In genomic region chr2:128979182-128979581, GRCh38 we compare ENCODE assay signal across 28 cellular contexts.
DNase-seq lines count a peak whose midpoint lies in the region; ATAC-seq, FAIRE-seq and TF ChIP-seq lines count a peak whose summit lies in the region.
"Had no signal": no experiment of that assay in that cellular context is flagged by ENCODE, and none has a peak within 500 bp of the region (broad histone marks: within the 10 kb centered on the region; RNA-seq: fewer than 3 reads in every experiment).

No MANE protein-coding gene starts in this region.

- no peak for TF ChIP-seq POLR2A in H1 (IDR thresholded peaks at IDR 0.05; ENCODE audit: control extremely low read depth in 1 of 2, low read depth in 2 of 2, low read length in 2 of 2)

- intact Hi-C loops in activated naive CD4-positive, alpha-beta T cell treated with anti-CD3 and anti-CD28 coated beads for 36 hours (cut with micrococcal nuclease), result no loop called here

- H3K4me2 ChIP-seq in Loucy (ENCODE audit: low read depth, low read length, poor library complexity, severe bottlenecking) (no peak overlapping the region), H1 (ENCODE audit: insufficient read depth in 1 of 2, low read depth in 2 of 2, low read length in 2 of 2) (no peak overlapping the region)

- no peaks in the 10 kb centered on the region for H3K79me1 ChIP-seq in H1 (ENCODE audit: low read depth, low read length)

- H3K4me3 ChIP-seq in Loucy (ENCODE audit: low read length, poor library complexity, severe bottlenecking), result no peak overlapping the region
- no peak overlapping the region for H3K4me3 ChIP-seq in H1 (ENCODE audit: extremely low read depth in 1 of 4, insufficient read depth in 2 of 4, low read depth in 3 of 4, low read length in 4 of 4)
- H3K4me3 ChIP-seq: GM12878, GM23248, SJSA1 had no signal

- POLR2A ChIA-PET in H1 (lab: Charles Lee; ENCODE audit: partially characterized antibody), result no interaction called here

- H4K20me1 ChIP-seq in Loucy (ENCODE audit: insufficient read depth, low read length, poor library complexity, severe bottlenecking), result no peaks in the 10 kb centered on the region
- H4K20me1 ChIP-seq in H1 (replicated peaks in 1 of 2; ENCODE audit: control insufficient read depth in 1 of 2, insufficient read depth in 2 of 2, low read length in 2 of 2), result no peaks in the 10 kb centered on the region

- H3K4me3 Mint-ChIP-seq in neural crest cell, result no peak overlapping the region
- no peak overlapping the region for H3K4me3 Mint-ChIP-seq in activated naive CD4-positive, alpha-beta T cell treated with anti-CD3 and anti-CD28 coated beads for 36 hours
- no peak overlapping the region for H3K4me3 Mint-ChIP-seq in activated naive CD8-positive, alpha-beta T cell treated with anti-CD3 and anti-CD28 coated beads for 36 hours
- H3K4me3 Mint-ChIP-seq: B cell; CD8-positive, alpha-beta memory T cell; IgD-negative memory B cell had no signal

- no peaks in the 10 kb centered on the region for H3K27me3 Mint-ChIP-seq in neural crest cell (ENCODE audit: low read depth)
- no peaks in the 10 kb centered on the region for H3K27me3 Mint-ChIP-seq in activated naive CD4-positive, alpha-beta T cell treated with anti-CD3 and anti-CD28 coated beads for 36 hours (ENCODE audit: low read depth)
- peaks cover 3% of the 10 kb centered on the region for H3K27me3 Mint-ChIP-seq in activated naive CD8-positive, alpha-beta T cell treated with anti-CD3 and anti-CD28 coated beads for 36 hours
- H3K27me3 Mint-ChIP-seq: B cell had no signal

- H3K4me1 Mint-ChIP-seq in neural crest cell, result peaks cover 15% of the 10 kb centered on the region
- no peaks in the 10 kb centered on the region for H3K4me1 Mint-ChIP-seq in activated naive CD4-positive, alpha-beta T cell treated with anti-CD3 and anti-CD28 coated beads for 36 hours (ENCODE audit: low read depth)
- H3K4me1 Mint-ChIP-seq in activated naive CD8-positive, alpha-beta T cell treated with anti-CD3 and anti-CD28 coated beads for 36 hours, result no peaks in the 10 kb centered on the region
- H3K4me1 Mint-ChIP-seq: B cell; CD8-positive, alpha-beta memory T cell had no signal

- no peak overlapping the region for H4K8ac ChIP-seq in H1 (ENCODE audit: extremely low read depth, insufficient read depth, low read length)

- TF ChIP-seq EP300 in H1 (IDR thresholded peaks at IDR 0.05; ENCODE audit: borderline replicate concordance in 1 of 2, low read depth in 2 of 2, low read length in 2 of 2), result no peak

- H3K36me3 Mint-ChIP-seq in neural crest cell (ENCODE audit: low read depth), result no peaks in the 10 kb centered on the region
- no peaks in the 10 kb centered on the region for H3K36me3 Mint-ChIP-seq in activated naive CD4-positive, alpha-beta T cell treated with anti-CD3 and anti-CD28 coated beads for 36 hours (ENCODE audit: low read depth)
- H3K36me3 Mint-ChIP-seq in activated naive CD8-positive, alpha-beta T cell treated with anti-CD3 and anti-CD28 coated beads for 36 hours, result no peaks in the 10 kb centered on the region
- H3K36me3 Mint-ChIP-seq: CD8-positive, alpha-beta memory T cell; IgD-negative memory B cell had no signal

- TF ChIP-seq CTCF in Loucy (conservative IDR thresholded peaks at IDR 0.05; ENCODE audit: low read length) (0 out of 2 replicates have a peak, but pooled peaks have one; percentile 15), H1 (IDR thresholded peaks at IDR 0.05; ENCODE audit: control extremely low read depth in 1 of 3, insufficient read depth in 1 of 3, low read depth in 1 of 3, low read length in 3 of 3) (peak in 2 of 3 experiments; percentile 5 to 13; a peak in 2 of 4 replicates), neural crest cell (conservative IDR thresholded peaks at IDR 0.05) (no peak)

- 87% methylated on average over 8 of the region's 8 CpGs; no CpG with 5 or more reads in 1 of the 2 experiments for WGBS in H1 (ENCODE audit: extremely low coverage in 1 of 2, insufficient coverage in 1 of 2, insufficient read length in 1 of 2, insufficient replicate concordance in 2 of 2, low coverage in 1 of 2, low lambda C conversion rate in 2 of 2, missing lambda C conversion rate in 1 of 2), 2 experiments

- H3K36me3 ChIP-seq in Loucy (ENCODE audit: insufficient read depth, low read length) (no peaks in the 10 kb centered on the region), H1 (ENCODE audit: control insufficient read depth in 2 of 4, insufficient read depth in 4 of 4, low read length in 3 of 4) (no peaks in the 10 kb centered on the region)
- H3K36me3 ChIP-seq: SJSA1 had no signal

- no peaks in the 10 kb centered on the region for H3K79me2 ChIP-seq in Loucy (ENCODE audit: insufficient read depth, low read length)
- H3K79me2 ChIP-seq in H1 (ENCODE audit: control insufficient read depth in 1 of 2, insufficient read depth in 2 of 2, low read length in 2 of 2), result no peaks in the 10 kb centered on the region

- H3K9me2 ChIP-seq in Loucy (replicated peaks; ENCODE audit: low read depth, low read length), result no peaks in the 10 kb centered on the region

- no peaks in the 10 kb centered on the region for H3K9me3 Mint-ChIP-seq in neural crest cell
- H3K9me3 Mint-ChIP-seq in activated naive CD4-positive, alpha-beta T cell treated with anti-CD3 and anti-CD28 coated beads for 36 hours, result no peaks in the 10 kb centered on the region
- H3K9me3 Mint-ChIP-seq in activated naive CD8-positive, alpha-beta T cell treated with anti-CD3 and anti-CD28 coated beads for 36 hours, result no peaks in the 10 kb centered on the region
- H3K9me3 Mint-ChIP-seq: CD8-positive, alpha-beta memory T cell; IgD-negative memory B cell had no signal

- no peak overlapping the region for H2AK5ac ChIP-seq in H1 (ENCODE audit: low read depth, low read length)

- H2AFZ ChIP-seq in Loucy (ENCODE audit: low read length), result peak overlapping the region; percentile 66
- H2AFZ ChIP-seq in H1 (ENCODE audit: low read length), result no peak overlapping the region
- H2AFZ ChIP-seq: GM23248 had no signal

- no peak overlapping the region for H3K56ac ChIP-seq in H1 (replicated peaks; ENCODE audit: insufficient read length, low read depth, low read length)

- no peak overlapping the region for H4K91ac ChIP-seq in H1 (replicated peaks; ENCODE audit: insufficient read length, low read length)

- no peak for DNase-seq in H1 (ENCODE audit: low read depth in 1 of 2, low spot score in 2 of 2)
- no peak for DNase-seq in neural crest cell (ENCODE audit: low read depth, low spot score)
- no peak for DNase-seq in activated naive CD4-positive, alpha-beta T cell treated with anti-CD3 and anti-CD28 coated beads for 36 hours
- DNase-seq in activated naive CD8-positive, alpha-beta T cell treated with anti-CD3 and anti-CD28 coated beads for 36 hours, result no peak
- DNase-seq in activated CD4-positive, CD25-positive, alpha-beta regulatory T cell (lab: John Stamatoyannopoulos, UW), result no peak
- DNase-seq: CD8-positive, alpha-beta memory T cell; DMS 273 treated with DMSO at 0.1 percent for 48 hours; DMS79; EL; GDM1; GM23248; HCEC 1CT; MV-4-11; NCI-H1105 treated with DMSO at 0.1 percent for 48 hours; NCI-H146; NCI-H1930; NCI-H2107; NCI-H524; NCI-H748 treated with DMSO at 0.1 percent for 48 hours; Right ventricle myocardium superior; RPMI8226 had no signal

- CTCF ChIA-PET in H1 (lab: Charles Lee; ENCODE audit: partially characterized antibody), result interaction anchor here (1.0 to 1.6 kb wide), 2 partner anchors 8 to 17 kb away, joined by 3 to 5 read pairs; no protein-coding TSS in a partner anchor
- CTCF ChIA-PET in activated naive CD4-positive, alpha-beta T cell treated with anti-CD3 and anti-CD28 coated beads for 36 hours (lab: Charles Lee), result no interaction called here

- no peak overlapping the region for H3K23ac ChIP-seq in H1 (ENCODE audit: insufficient read length)

- H3K4me1 ChIP-seq in Loucy (ENCODE audit: insufficient read depth, low read length, poor library complexity, severe bottlenecking) (peaks cover 15% of the 10 kb centered on the region), H1 (replicated peaks in 1 of 4; ENCODE audit: control insufficient read depth in 3 of 4, insufficient read depth in 4 of 4, low read length in 3 of 4) (no peaks in the 10 kb centered on the region)
- H3K4me1 ChIP-seq: SJSA1 had no signal

- no peak for ATAC-seq in HG02852 (IDR thresholded peaks at IDR 0.05; ENCODE audit: unreplicated experiment)
- ATAC-seq: GM12878 had no signal

- no peak overlapping the region for H4K5ac ChIP-seq in H1 (ENCODE audit: insufficient read length, low read depth, low read length)

- no peak overlapping the region for H2BK20ac ChIP-seq in H1 (ENCODE audit: low read length)

- no peak for FAIRE-seq in H1 (lab: Jason Lieb, UNC)
- FAIRE-seq: GM12878 had no signal

- peak overlapping the region; percentile 46 for H3K27ac Mint-ChIP-seq in neural crest cell (ENCODE audit: unreplicated experiment)
- H3K27ac Mint-ChIP-seq in activated naive CD4-positive, alpha-beta T cell treated with anti-CD3 and anti-CD28 coated beads for 36 hours, result no peak overlapping the region
- no peak overlapping the region for H3K27ac Mint-ChIP-seq in activated naive CD8-positive, alpha-beta T cell treated with anti-CD3 and anti-CD28 coated beads for 36 hours
- H3K27ac Mint-ChIP-seq: B cell; CD8-positive, alpha-beta memory T cell; IgD-negative memory B cell had no signal

- no peak overlapping the region for H3K4ac ChIP-seq in H1 (replicated peaks; ENCODE audit: insufficient read length, low read depth, low read length)

- no peak overlapping the region for H2BK15ac ChIP-seq in H1 (ENCODE audit: low read length)

- H3K27me3 ChIP-seq in Loucy (ENCODE audit: insufficient read depth, low read length, poor library complexity, severe bottlenecking) (no peaks in the 10 kb centered on the region), H1 (replicated peaks in 1 of 4; ENCODE audit: control insufficient read depth in 3 of 4, extremely low read depth in 1 of 4, insufficient read depth in 3 of 4, low read length in 3 of 4) (no peaks in the 10 kb centered on the region)

- H2BK5ac ChIP-seq in H1 (ENCODE audit: low read depth, low read length), result no peak overlapping the region

- no peak overlapping the region for H3K14ac ChIP-seq in H1 (ENCODE audit: insufficient read length)

- no peak overlapping the region for H2BK12ac ChIP-seq in H1 (ENCODE audit: low read depth, low read length)

- H3K27ac ChIP-seq in H1 (ENCODE audit: low read depth, low read length), result no peak overlapping the region
- H3K27ac ChIP-seq: C4-2B, GM23248, SJSA1 had no signal

- no peak overlapping the region for H2BK120ac ChIP-seq in H1 (replicated peaks; ENCODE audit: low read depth, low read length)

- no peaks in the 10 kb centered on the region for H3K9me3 ChIP-seq in Loucy (ENCODE audit: insufficient read depth, low read depth, low read length)
- no peaks in the 10 kb centered on the region for H3K9me3 ChIP-seq in H1 (ENCODE audit: insufficient read depth in 2 of 2, low read depth in 1 of 2, low read length in 1 of 2)
- H3K9me3 ChIP-seq: SJSA1 had no signal

- H3K18ac ChIP-seq in H1 (ENCODE audit: extremely low read depth, low read length), result no peak overlapping the region

- no peaks in the 10 kb centered on the region for H3F3A ChIP-seq in Loucy (ENCODE audit: low read depth)

- H3K23me2 ChIP-seq in H1 (ENCODE audit: low read depth, low read length), result no peaks in the 10 kb centered on the region

- H3K9ac ChIP-seq in Loucy (ENCODE audit: low read depth, low read length, poor library complexity, severe bottlenecking) (no peak overlapping the region), H1 (replicated peaks in 1 of 4; ENCODE audit: extremely low read depth in 1 of 4, low read depth in 3 of 4, low read length in 3 of 4) (no peak overlapping the region)
- H3K9ac ChIP-seq: GM23248 had no signal

- TF ChIP-seq RAD21 in H1 (IDR thresholded peaks at IDR 0.05 in 1 of 2, conservative IDR thresholded peaks at IDR 0.05 in 1 of 2; ENCODE audit: low read depth in 2 of 2, low read length in 2 of 2), result peak; percentile 13 to 14; a peak in 1 of 4 replicates
